ENCODE assay signal across 13 cellular contexts in the genomic region with DNA sequence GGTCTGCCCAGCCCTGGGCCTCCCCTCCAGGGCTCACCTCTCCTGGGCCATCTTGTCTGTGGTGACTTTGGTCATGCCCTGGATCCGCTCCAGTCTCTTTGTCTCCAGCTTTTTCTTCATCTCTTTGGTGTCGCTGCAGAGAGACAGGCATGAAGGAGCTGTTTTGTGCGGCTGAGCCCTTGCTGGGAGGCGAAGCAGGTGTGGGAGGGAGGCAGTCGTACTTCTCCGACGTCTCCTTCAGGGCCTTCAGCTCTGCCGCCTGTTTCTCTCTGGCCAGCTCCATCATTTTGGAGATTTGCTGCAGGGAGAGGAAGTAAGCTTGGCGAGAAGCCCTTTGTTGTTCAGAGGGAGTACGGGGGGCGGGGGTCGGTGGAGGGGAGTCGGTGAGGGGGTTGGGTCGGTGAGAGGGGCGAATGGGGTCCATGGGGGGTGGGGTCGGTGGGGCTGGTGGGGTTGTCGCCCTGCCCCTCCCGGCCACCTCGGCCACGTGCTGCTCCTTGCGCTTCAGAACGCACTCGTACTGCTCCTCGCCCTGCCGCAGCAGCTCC. TPM values are rescaled to one million over a fixed set of nuclear protein-coding genes. Genes with fewer than 3 reads are reported as not detected.
DNase-seq lines count a peak whose midpoint lies in the region; ATAC-seq, FAIRE-seq and TF ChIP-seq lines count a peak whose summit lies in the region.
"Had no signal": no experiment of that assay in that cellular context is flagged by ENCODE, and none has a peak within 500 bp of the region (broad histone marks: within the 10 kb centered on the region; RNA-seq: fewer than 3 reads in every experiment).

No MANE protein-coding gene starts in this region.

- no peaks in the 10 kb centered on the region; the same call in 1 of the 2 replicates for H3K4me1 ChIP-seq in PC-3 (ENCODE audit: insufficient read depth, low read length)
- H3K4me1 ChIP-seq in colonic mucosa = peaks cover 4% of the 10 kb centered on the region
- peaks cover 10% of the 10 kb centered on the region; the same call in 1 of the 2 replicates for H3K4me1 ChIP-seq in HepG2 (ENCODE audit: insufficient read depth, low read length)
- H3K4me1 ChIP-seq in stomach = peaks cover 12 to 27% (median 19%) of the 10 kb centered on the region in 4 donors
- peaks cover 33% of the 10 kb centered on the region for H3K4me1 ChIP-seq in body of pancreas

- no peaks in the 10 kb centered on the region for H3K79me2 ChIP-seq in PC-3 (ENCODE audit: low read length)
- no peaks in the 10 kb centered on the region for H3K79me2 ChIP-seq in HepG2 (ENCODE audit: insufficient read depth, low read length)

- H3F3A ChIP-seq in PC-3 (ENCODE audit: low read length, unreplicated experiment) = no peaks in the 10 kb centered on the region

- H3K9me2 ChIP-seq in PC-3 (replicated peaks; ENCODE audit: low read length) = no peaks in the 10 kb centered on the region

- POLR2A ChIA-PET in PC-3 (lab: Charles Lee; ENCODE audit: unreplicated experiment) (interaction anchor here (0.6 kb wide), 1 partner anchor 17 kb away, joined by 3 read pairs; no protein-coding TSS in a partner anchor), HepG2 (lab: Yijun Ruan, JAX) (interaction anchor here (1.4 kb wide), 1 partner anchor 49 kb away, joined by 5 read pairs; no protein-coding TSS in a partner anchor)

- no peak for FAIRE-seq in HepG2 (lab: Jason Lieb, UNC)
- FAIRE-seq: kidney had no signal

- peak overlapping the region; percentile 58 for H3K4me3 ChIP-seq in PC-3 (ENCODE audit: low read length)
- H3K4me3 ChIP-seq in colonic mucosa = peak overlapping the region; percentile 24
- H3K4me3 ChIP-seq in HepG2 (replicated peaks in 1 of 3; ENCODE audit: insufficient read depth in 1 of 3, low read depth in 2 of 3, low read length in 3 of 3) = peak overlapping the region in 2 of 3 experiments; percentile 23 to 48; a peak in 3 of 6 replicates
- peak overlapping the region; percentile 30 to 53 (median 40) for H3K4me3 ChIP-seq in stomach
- H3K4me3 ChIP-seq in body of pancreas = no peak overlapping the region

- no peak for TF ChIP-seq RAD21 in HepG2 (CRISPR knock-in tag; IDR thresholded peaks at IDR 0.05)

- TF ChIP-seq CTCF in PC-3 (conservative IDR thresholded peaks at IDR 0.05; ENCODE audit: low read depth, low read length) (no peak), colonic mucosa (IDR thresholded peaks at IDR 0.05) (no peak), HepG2 (CRISPR knock-in tag; IDR thresholded peaks at IDR 0.05) (no peak), stomach (IDR thresholded peaks at IDR 0.05) (no peak), body of pancreas (IDR thresholded peaks at IDR 0.05) (no peak)

- peak overlapping the region; percentile 79 for H3K4me2 ChIP-seq in PC-3 (ENCODE audit: low read length)
- peak overlapping the region; percentile 57 for H3K4me2 ChIP-seq in HepG2 (ENCODE audit: low read depth, low read length)

- peak overlapping the region; percentile 88 for H2AFZ ChIP-seq in PC-3 (ENCODE audit: low read length)
- H2AFZ ChIP-seq in HepG2 (ENCODE audit: low read length) = no peak overlapping the region

- H3K36me3 ChIP-seq in PC-3 (ENCODE audit: low read depth, low read length) (no peaks in the 10 kb centered on the region), colonic mucosa (no peaks in the 10 kb centered on the region), HepG2 (replicated peaks in 1 of 2; ENCODE audit: control insufficient read depth in 1 of 2, insufficient read depth in 2 of 2, low read length in 2 of 2) (no peaks in the 10 kb centered on the region), stomach (peaks cover 0 to 56% (median 0%) of the 10 kb centered on the region in 4 donors), body of pancreas (replicated peaks in 1 of 2; ENCODE audit: insufficient read depth in 1 of 2, low read depth in 2 of 2) (no peaks in the 10 kb centered on the region)

- BruUV-seq in PC-3 (replicated peaks; lab: Mats Ljungman, UMichigan) (no TSS peak), HepG2 (replicated peaks; lab: Mats Ljungman, UMichigan) (no TSS peak)

- CTCF ChIA-PET in PC-3 (lab: Charles Lee) = interaction anchor here (0.5 to 1.4 kb wide), 6 partner anchors 11 to 229 kb away, joined by 3 to 5 read pairs (median 3); no protein-coding TSS in a partner anchor
- CTCF ChIA-PET in HepG2 (lab: Yijun Ruan, JAX; ENCODE audit: low intra/inter-chr PET ratio, low total read pairs) = no interaction called here

- in situ Hi-C loops in HepG2 (cut with HindIII; ENCODE audit: extremely low pct_ligation_motif_present, low pct_unique_long_range_greater_than_20kb) = no loop called here

- TF ChIP-seq POLR2A in HepG2 (IDR thresholded peaks at IDR 0.05; ENCODE audit: insufficient read depth in 1 of 2, low read depth in 2 of 2, low read length in 2 of 2) (no peak), stomach (IDR thresholded peaks at IDR 0.05) (no peak), body of pancreas (IDR thresholded peaks at IDR 0.05) (no peak)

- H3K9ac ChIP-seq in PC-3 (ENCODE audit: low read length) (peak overlapping the region; percentile 38), colonic mucosa (ENCODE audit: low read depth in 2 of 2, low read length in 2 of 2) (no peak overlapping the region), HepG2 (ENCODE audit: insufficient read depth, low read depth, low read length) (no peak overlapping the region)

- H3K27ac ChIP-seq in PC-3 (ENCODE audit: low read length) (no peak overlapping the region), colonic mucosa (no peak overlapping the region), HepG2 (ENCODE audit: extremely low read length, insufficient read depth, low read length) (no peak overlapping the region), stomach (no peak overlapping the region), body of pancreas (no peak overlapping the region)
- H3K27ac ChIP-seq: HL-60 had no signal

- intact Hi-C loops in PC-3 (cut with micrococcal nuclease) (no loop called here), colonic mucosa (cut with DNase I) (no loop called here), HepG2 (cut with micrococcal nuclease; ENCODE audit: unreplicated experiment) (no loop called here), stomach (cut with DNase I; ENCODE audit: low total_unique reads) (no loop called here), body of pancreas (cut with DNase I) (no loop called here)

- TF ChIP-seq EP300 in HepG2 (IDR thresholded peaks at IDR 0.05; ENCODE audit: low read depth in 2 of 2, low read length in 2 of 2) = no peak
- TF ChIP-seq EP300 in HepG2 (CRISPR knock-in tag; IDR thresholded peaks at IDR 0.05; ENCODE audit: borderline replicate concordance) = no peak
- no peak for TF ChIP-seq EP300 in stomach (IDR thresholded peaks at IDR 0.05)

- no peak for ATAC-seq in PC-3
- ATAC-seq in HepG2 = no peak
- no peak for ATAC-seq in body of pancreas
- no peak for ATAC-seq in GM21360 (IDR thresholded peaks at IDR 0.05; ENCODE audit: unreplicated experiment)

- no peaks in the 10 kb centered on the region for H3K9me3 ChIP-seq in PC-3 (ENCODE audit: low read length)
- no peaks in the 10 kb centered on the region for H3K9me3 ChIP-seq in colonic mucosa
- no peaks in the 10 kb centered on the region for H3K9me3 ChIP-seq in HepG2 (ENCODE audit: low read length)
- H3K9me3 ChIP-seq in stomach = no peaks in the 10 kb centered on the region
- no peaks in the 10 kb centered on the region for H3K9me3 ChIP-seq in body of pancreas

- 33% methylated on average over 14 of the region's 25 CpGs for WGBS in HepG2 (ENCODE audit: low lambda C conversion rate)
- 33 to 46% (median 34%) methylated on average over 13 to 25 of the region's 25 CpGs for WGBS in stomach, 5 donors
- 48 to 77% methylated on average over 9 to 24 of the region's 25 CpGs for WGBS in body of pancreas, 2 donors

- H3K27me3 ChIP-seq in PC-3 (ENCODE audit: low read length) = no peaks in the 10 kb centered on the region
- H3K27me3 ChIP-seq in colonic mucosa = no peaks in the 10 kb centered on the region
- peaks cover 23 to 97% of the 10 kb centered on the region in 2 experiments for H3K27me3 ChIP-seq in HepG2 (ENCODE audit: control insufficient read depth in 1 of 2, insufficient read depth in 2 of 2, low read length in 2 of 2)
- peaks cover 0 to 27% (median 14%) of the 10 kb centered on the region in 3 donors for H3K27me3 ChIP-seq in stomach
- peaks cover 0 to 8% of the 10 kb centered on the region in 2 donors for H3K27me3 ChIP-seq in body of pancreas

- no peaks in the 10 kb centered on the region for H4K20me1 ChIP-seq in PC-3 (ENCODE audit: low read length)
- no peaks in the 10 kb centered on the region for H4K20me1 ChIP-seq in HepG2 (ENCODE audit: insufficient read depth, low read length)

- no peak for DNase-seq in PC-3
- no peak for DNase-seq in colonic mucosa
- DNase-seq in HepG2 (ENCODE audit: low spot score) = no peak
- no peak for DNase-seq in stomach
- DNase-seq in body of pancreas = no peak
- DNase-seq in cortex of kidney (lab: John Stamatoyannopoulos, UW) = no peak
- no peak for DNase-seq in NCI-H69 (lab: John Stamatoyannopoulos, UW)
- DNase-seq: activated CD8-positive, alpha-beta memory T cell treated with anti-CD3 and anti-CD28 coated beads for 24 hours; activated naive CD8-positive, alpha-beta T cell treated with anti-CD3 and anti-CD28 coated beads for 36 hours; kidney had no signal

RNA-seq across cellular contexts. Expression of a gene that starts 7.8 kb away (rescaled TPM):
- total RNA-seq in PC-3 (2014; rRNA removed) (1.2 and 1.4 TPM in 2 replicates), colonic mucosa (not detected), HepG2 (2016; rRNA removed; fragmentation: Illumina TruSeq; extraction: Trizol) (not detected in 2 replicates), stomach (under 1 TPM in 1 of 5 donors, not detected in 4; 0.37 TPM), body of pancreas (not detected)
- not detected in 2 replicates for total RNA-seq in HepG2 (2016; cell fraction: cytosol; rRNA removed; fragmentation: Illumina TruSeq; extraction: Trizol; ENCODE audit: low read depth)
- not detected in 2 replicates for total RNA-seq in HepG2 (2016; cell fraction: insoluble cytoplasmic fraction; rRNA removed; fragmentation: Illumina TruSeq; extraction: Trizol)
- not detected in 2 replicates for total RNA-seq in HepG2 (2016; cell fraction: membrane; rRNA removed; fragmentation: Illumina TruSeq; extraction: Trizol)
- total RNA-seq in HepG2 (2016; cell fraction: nucleus; rRNA removed; fragmentation: Illumina TruSeq; extraction: Trizol) = not detected in 2 replicates
- polyA plus RNA-seq in HepG2 (2011; rRNA removed) (not detected in 2 replicates), stomach (not detected)
- polyA plus RNA-seq in HepG2 (2011; cell fraction: cytosol; rRNA removed) = not detected in 2 replicates
- not detected in 2 replicates for polyA plus RNA-seq in HepG2 (2011; cell fraction: nucleus; rRNA removed)
- not detected in 2 replicates for polyA plus RNA-seq in HepG2 (2012)
- polyA plus RNA-seq in HepG2 (2016; cell fraction: cytosol; fragmentation: Illumina TruSeq; extraction: Trizol; ENCODE audit: low read depth) = not detected in 2 replicates
- not detected in 2 replicates for polyA plus RNA-seq in HepG2 (2016; cell fraction: insoluble cytoplasmic fraction; fragmentation: Illumina TruSeq; extraction: Trizol; ENCODE audit: low read depth)
- polyA plus RNA-seq in HepG2 (2016; cell fraction: membrane; fragmentation: Illumina TruSeq; extraction: Trizol; ENCODE audit: low read depth) = not detected in 2 replicates
- not detected in 2 replicates for polyA plus RNA-seq in HepG2 (2016; cell fraction: nucleus; fragmentation: Illumina TruSeq; extraction: Trizol; ENCODE audit: insufficient read depth, low read depth)
- polyA minus RNA-seq in HepG2 (2011; rRNA and poly(A)+ RNA removed; ENCODE audit: low replicate concordance) = 0.42 TPM in 1 of 2 replicates, not detected in the other
- not detected in 2 replicates for polyA minus RNA-seq in HepG2 (2011; cell fraction: cytosol; rRNA and poly(A)+ RNA removed)
- not detected in 2 replicates for polyA minus RNA-seq in HepG2 (2011; cell fraction: nucleus; rRNA and poly(A)+ RNA removed)
- total RNA-seq: activated naive CD8-positive, alpha-beta T cell treated with anti-CD3 and anti-CD28 coated beads for 36 hours; kidney had no signal

RNA-seq across cellular contexts. Expression of a gene that starts 17.1 kb away (rescaled TPM):
- total RNA-seq in PC-3 (2014; rRNA removed) (1.3 and 3.2 TPM in 2 replicates), colonic mucosa (1 to 10 TPM; 5.7 to 9.5 TPM), HepG2 (2016; rRNA removed; fragmentation: Illumina TruSeq; extraction: Trizol) (not detected in 2 replicates), stomach (10 to 100 TPM in 3 of 5 donors, 1 to 10 TPM in 2; 3.5 to 12.5 (median 11.7) TPM), body of pancreas (1 to 10 TPM; 3.1 to 4.6 TPM)
- total RNA-seq in HepG2 (2016; cell fraction: cytosol; rRNA removed; fragmentation: Illumina TruSeq; extraction: Trizol; ENCODE audit: low read depth) = not detected in 2 replicates
- not detected in 2 replicates for total RNA-seq in HepG2 (2016; cell fraction: insoluble cytoplasmic fraction; rRNA removed; fragmentation: Illumina TruSeq; extraction: Trizol)
- total RNA-seq in HepG2 (2016; cell fraction: membrane; rRNA removed; fragmentation: Illumina TruSeq; extraction: Trizol) = not detected in 2 replicates
- total RNA-seq in HepG2 (2016; cell fraction: nucleus; rRNA removed; fragmentation: Illumina TruSeq; extraction: Trizol) = not detected in 2 replicates
- polyA plus RNA-seq in HepG2 (2011; rRNA removed) (0.11 TPM in 1 of 2 replicates, not detected in the other), stomach (1 to 10 TPM; 5.3 to 5.6 (median 5.4) TPM)
- polyA plus RNA-seq in HepG2 (2011; cell fraction: cytosol; rRNA removed) = 0.05 and 0.06 TPM in 2 replicates
- polyA plus RNA-seq in HepG2 (2011; cell fraction: nucleus; rRNA removed) = 0.39 and 0.71 TPM in 2 replicates
- polyA plus RNA-seq in HepG2 (2012) = not detected in 2 replicates
- polyA plus RNA-seq in HepG2 (2016; cell fraction: cytosol; fragmentation: Illumina TruSeq; extraction: Trizol; ENCODE audit: low read depth) = not detected in 2 replicates
- not detected in 2 replicates for polyA plus RNA-seq in HepG2 (2016; cell fraction: insoluble cytoplasmic fraction; fragmentation: Illumina TruSeq; extraction: Trizol; ENCODE audit: low read depth)
- not detected in 2 replicates for polyA plus RNA-seq in HepG2 (2016; cell fraction: membrane; fragmentation: Illumina TruSeq; extraction: Trizol; ENCODE audit: low read depth)
- polyA plus RNA-seq in HepG2 (2016; cell fraction: nucleus; fragmentation: Illumina TruSeq; extraction: Trizol; ENCODE audit: insufficient read depth, low read depth) = not detected in 2 replicates
- polyA minus RNA-seq in HepG2 (2011; rRNA and poly(A)+ RNA removed; ENCODE audit: low replicate concordance) = 29.2 TPM in 1 of 2 replicates, not detected in the other
- polyA minus RNA-seq in HepG2 (2011; cell fraction: cytosol; rRNA and poly(A)+ RNA removed) = not detected in 2 replicates
- polyA minus RNA-seq in HepG2 (2011; cell fraction: nucleus; rRNA and poly(A)+ RNA removed) = not detected in 2 replicates
- total RNA-seq: renal cortical epithelial cell had no signal

RNA-seq across cellular contexts. Expression of a gene that starts 32.9 kb away (rescaled TPM):
- total RNA-seq in PC-3 (2014; rRNA removed) (22.1 and 32.1 TPM in 2 replicates), colonic mucosa (10 to 100 TPM; 10.8 to 28.6 TPM), HepG2 (2016; rRNA removed; fragmentation: Illumina TruSeq; extraction: Trizol) (6.5 and 8.1 TPM in 2 replicates), stomach (10 to 100 TPM; 16.4 to 65.2 (median 21.6) TPM), body of pancreas (10 to 100 TPM in 1 of 2 donors, 1 to 10 TPM in 1; 8.8 to 22.4 TPM)
- total RNA-seq in HepG2 (2016; cell fraction: cytosol; rRNA removed; fragmentation: Illumina TruSeq; extraction: Trizol; ENCODE audit: low read depth) = 2.3 and 2.5 TPM in 2 replicates
- total RNA-seq in HepG2 (2016; cell fraction: insoluble cytoplasmic fraction; rRNA removed; fragmentation: Illumina TruSeq; extraction: Trizol) = 6.7 and 7.0 TPM in 2 replicates
- total RNA-seq in HepG2 (2016; cell fraction: membrane; rRNA removed; fragmentation: Illumina TruSeq; extraction: Trizol) = 8.8 and 9.5 TPM in 2 replicates
- total RNA-seq in HepG2 (2016; cell fraction: nucleus; rRNA removed; fragmentation: Illumina TruSeq; extraction: Trizol) = 5.3 and 7.0 TPM in 2 replicates
- polyA plus RNA-seq in HepG2 (2011; rRNA removed) (5.4 and 5.5 TPM in 2 replicates), stomach (10 to 100 TPM in 1 of 3 donors, 1 to 10 TPM in 2; 3.4 to 20.5 (median 8.8) TPM)
- 2.7 and 3.4 TPM in 2 replicates for polyA plus RNA-seq in HepG2 (2011; cell fraction: cytosol; rRNA removed)
- 2.2 and 2.7 TPM in 2 replicates for polyA plus RNA-seq in HepG2 (2011; cell fraction: nucleus; rRNA removed)
- 4.1 and 4.6 TPM in 2 replicates for polyA plus RNA-seq in HepG2 (2012)
- 1.7 and 3.1 TPM in 2 replicates for polyA plus RNA-seq in HepG2 (2016; cell fraction: cytosol; fragmentation: Illumina TruSeq; extraction: Trizol; ENCODE audit: low read depth)
- polyA plus RNA-seq in HepG2 (2016; cell fraction: insoluble cytoplasmic fraction; fragmentation: Illumina TruSeq; extraction: Trizol; ENCODE audit: low read depth) = 6.6 and 7.4 TPM in 2 replicates
- 5.0 and 6.1 TPM in 2 replicates for polyA plus RNA-seq in HepG2 (2016; cell fraction: membrane; fragmentation: Illumina TruSeq; extraction: Trizol; ENCODE audit: low read depth)
- 5.7 and 8.4 TPM in 2 replicates for polyA plus RNA-seq in HepG2 (2016; cell fraction: nucleus; fragmentation: Illumina TruSeq; extraction: Trizol; ENCODE audit: insufficient read depth, low read depth)
- 3.4 and 5.5 TPM in 2 replicates for polyA minus RNA-seq in HepG2 (2011; rRNA and poly(A)+ RNA removed; ENCODE audit: low replicate concordance)
- polyA minus RNA-seq in HepG2 (2011; cell fraction: cytosol; rRNA and poly(A)+ RNA removed) = 4.6 and 5.2 TPM in 2 replicates
- 2.2 and 4.2 TPM in 2 replicates for polyA minus RNA-seq in HepG2 (2011; cell fraction: nucleus; rRNA and poly(A)+ RNA removed)

RNA-seq across cellular contexts. Expression of a gene that starts 50.1 kb away (rescaled TPM):
- 56.1 and 101 TPM in 2 replicates for total RNA-seq in PC-3 (2014; rRNA removed)
- 10 to 100 TPM; 13.1 to 28.7 TPM for total RNA-seq in colonic mucosa
- total RNA-seq in HepG2 (2016; rRNA removed; fragmentation: Illumina TruSeq; extraction: Trizol) = 1.0 and 1.6 TPM in 2 replicates
- 0.20 and 0.71 TPM in 2 replicates for total RNA-seq in HepG2 (2016; cell fraction: cytosol; rRNA removed; fragmentation: Illumina TruSeq; extraction: Trizol; ENCODE audit: low read depth)
- 0.89 and 1.7 TPM in 2 replicates for total RNA-seq in HepG2 (2016; cell fraction: insoluble cytoplasmic fraction; rRNA removed; fragmentation: Illumina TruSeq; extraction: Trizol)
- total RNA-seq in HepG2 (2016; cell fraction: membrane; rRNA removed; fragmentation: Illumina TruSeq; extraction: Trizol) = 0.74 and 0.79 TPM in 2 replicates
- 5.4 and 6.0 TPM in 2 replicates for total RNA-seq in HepG2 (2016; cell fraction: nucleus; rRNA removed; fragmentation: Illumina TruSeq; extraction: Trizol)
- 0.98 and 1.3 TPM in 2 replicates for polyA plus RNA-seq in HepG2 (2011; rRNA removed)
- 0.34 and 0.46 TPM in 2 replicates for polyA plus RNA-seq in HepG2 (2011; cell fraction: cytosol; rRNA removed)
- 16.0 and 21.0 TPM in 2 replicates for polyA plus RNA-seq in HepG2 (2011; cell fraction: nucleus; rRNA removed)
- 1.9 and 2.3 TPM in 2 replicates for polyA plus RNA-seq in HepG2 (2012)
- polyA plus RNA-seq in HepG2 (2016; cell fraction: cytosol; fragmentation: Illumina TruSeq; extraction: Trizol; ENCODE audit: low read depth) = 0.20 and 0.31 TPM in 2 replicates
- 0.72 and 1.5 TPM in 2 replicates for polyA plus RNA-seq in HepG2 (2016; cell fraction: insoluble cytoplasmic fraction; fragmentation: Illumina TruSeq; extraction: Trizol; ENCODE audit: low read depth)
- polyA plus RNA-seq in HepG2 (2016; cell fraction: membrane; fragmentation: Illumina TruSeq; extraction: Trizol; ENCODE audit: low read depth) = 0.16 and 0.26 TPM in 2 replicates
- polyA plus RNA-seq in HepG2 (2016; cell fraction: nucleus; fragmentation: Illumina TruSeq; extraction: Trizol; ENCODE audit: insufficient read depth, low read depth) = 10.8 and 14.7 TPM in 2 replicates
- polyA minus RNA-seq in HepG2 (2011; rRNA and poly(A)+ RNA removed; ENCODE audit: low replicate concordance) = 3.8 and 11.1 TPM in 2 replicates
- polyA minus RNA-seq in HepG2 (2011; cell fraction: cytosol; rRNA and poly(A)+ RNA removed) = 0.69 and 2.3 TPM in 2 replicates
- polyA minus RNA-seq in HepG2 (2011; cell fraction: nucleus; rRNA and poly(A)+ RNA removed) = 16.1 and 20.5 TPM in 2 replicates
- total RNA-seq in stomach = 10 to 100 TPM in 4 of 5 donors, under 1 TPM in 1; 0.58 to 39.3 (median 21.1) TPM
- polyA plus RNA-seq in stomach = 1 to 10 TPM; 2.9 to 9.7 (median 8.2) TPM
- 10 to 100 TPM; 17.1 to 26.4 TPM for total RNA-seq in body of pancreas

RNA-seq across cellular contexts. Expression of a gene that starts 51.8 kb away (rescaled TPM):
- total RNA-seq in PC-3 (2014; rRNA removed) (30.4 TPM in 2 replicates), colonic mucosa (10 to 100 TPM in 1 of 2 donors, 1 to 10 TPM in 1; 4.9 to 10.4 TPM), HepG2 (2016; rRNA removed; fragmentation: Illumina TruSeq; extraction: Trizol) (0.07 TPM in 1 of 2 replicates, not detected in the other), stomach (10 to 100 TPM in 3 of 5 donors, 1 to 10 TPM in 1, under 1 TPM in 1; under 0.01 to 91.9 (median 16.3) TPM), body of pancreas (10 to 100 TPM; 14.8 to 22.4 TPM)
- not detected in 2 replicates for total RNA-seq in HepG2 (2016; cell fraction: cytosol; rRNA removed; fragmentation: Illumina TruSeq; extraction: Trizol; ENCODE audit: low read depth)
- total RNA-seq in HepG2 (2016; cell fraction: insoluble cytoplasmic fraction; rRNA removed; fragmentation: Illumina TruSeq; extraction: Trizol) = 0.09 TPM in 1 of 2 replicates, not detected in the other
- total RNA-seq in HepG2 (2016; cell fraction: membrane; rRNA removed; fragmentation: Illumina TruSeq; extraction: Trizol) = not detected in 2 replicates
- total RNA-seq in HepG2 (2016; cell fraction: nucleus; rRNA removed; fragmentation: Illumina TruSeq; extraction: Trizol) = not detected in 2 replicates
- polyA plus RNA-seq in HepG2 (2011; rRNA removed) (0.10 TPM in 1 of 2 replicates, not detected in the other), stomach (1 to 10 TPM; 1.8 to 7.7 (median 4.7) TPM)
- 0.13 TPM in 1 of 2 replicates, not detected in the other for polyA plus RNA-seq in HepG2 (2011; cell fraction: cytosol; rRNA removed)
- polyA plus RNA-seq in HepG2 (2011; cell fraction: nucleus; rRNA removed) = 0.11 TPM in 1 of 2 replicates, not detected in the other
- not detected in 2 replicates for polyA plus RNA-seq in HepG2 (2012)
- not detected in 2 replicates for polyA plus RNA-seq in HepG2 (2016; cell fraction: cytosol; fragmentation: Illumina TruSeq; extraction: Trizol; ENCODE audit: low read depth)
- polyA plus RNA-seq in HepG2 (2016; cell fraction: insoluble cytoplasmic fraction; fragmentation: Illumina TruSeq; extraction: Trizol; ENCODE audit: low read depth) = not detected in 2 replicates
- polyA plus RNA-seq in HepG2 (2016; cell fraction: membrane; fragmentation: Illumina TruSeq; extraction: Trizol; ENCODE audit: low read depth) = not detected in 2 replicates
- polyA plus RNA-seq in HepG2 (2016; cell fraction: nucleus; fragmentation: Illumina TruSeq; extraction: Trizol; ENCODE audit: insufficient read depth, low read depth) = 0.22 TPM in 1 of 2 replicates, not detected in the other
- 0.23 TPM in 1 of 2 replicates, not detected in the other for polyA minus RNA-seq in HepG2 (2011; rRNA and poly(A)+ RNA removed; ENCODE audit: low replicate concordance)
- polyA minus RNA-seq in HepG2 (2011; cell fraction: cytosol; rRNA and poly(A)+ RNA removed) = not detected in 2 replicates
- polyA minus RNA-seq in HepG2 (2011; cell fraction: nucleus; rRNA and poly(A)+ RNA removed) = 0.52 TPM in 1 of 2 replicates, not detected in the other

Comparison
In these comparisons a context has a peak if more than half of its experiments do, and no peak if none do; other contexts are left out.
1. H3K4me3 ChIP-seq: peak in PC-3 (single experiment), colonic mucosa (single experiment), HepG2 (2 of 3) and stomach (4 of 4); none in body of pancreas (0 of 2).